Comparison of ENCODE assay signal across 8 cellular contexts in the genomic region with DNA sequence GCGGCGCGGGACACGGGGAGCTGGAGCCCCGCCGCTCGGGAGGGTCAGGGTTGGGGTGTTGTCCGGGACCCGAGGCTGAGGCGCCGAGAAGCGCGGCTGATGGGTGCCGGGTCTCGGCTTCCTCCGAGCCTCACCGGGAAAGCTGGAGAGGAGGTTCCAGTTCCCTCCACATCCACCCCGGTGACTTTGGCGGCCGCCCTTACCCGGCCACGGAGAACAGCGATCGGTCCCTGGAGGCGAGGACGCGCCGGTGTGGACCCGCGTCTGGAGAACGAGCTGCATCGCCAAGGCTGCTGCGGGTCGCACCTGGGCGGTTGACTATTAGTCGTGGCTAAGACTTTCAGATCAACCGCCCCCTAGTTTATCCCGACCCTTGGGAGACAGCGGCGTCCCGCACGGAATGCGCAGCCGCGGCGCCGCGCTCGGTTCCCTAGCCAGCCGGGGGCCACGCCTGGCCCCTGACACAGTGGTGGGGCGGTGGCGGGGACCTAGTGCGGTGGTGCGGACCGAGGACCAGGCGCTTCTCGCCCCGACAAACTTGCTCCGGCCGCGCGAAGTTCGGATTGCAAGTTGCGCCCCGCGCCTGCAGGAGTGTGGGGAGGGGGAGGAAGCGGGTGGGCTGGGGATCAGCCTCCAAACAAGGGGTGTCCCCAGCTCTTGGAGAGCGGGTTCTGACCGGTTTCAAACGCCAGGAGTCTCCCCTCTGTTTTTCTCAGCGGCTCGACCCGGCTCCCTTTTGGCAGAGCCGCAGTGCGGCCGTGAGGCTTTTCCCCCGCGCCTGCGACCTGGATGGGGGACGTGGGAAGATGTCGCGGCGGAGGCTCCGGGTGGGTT. TPM values are rescaled to one million over a fixed set of nuclear protein-coding genes. Genes with fewer than 3 reads are reported as not detected.
DNase-seq lines count a peak whose midpoint lies in the region; ATAC-seq, FAIRE-seq and TF ChIP-seq lines count a peak whose summit lies in the region.

No MANE protein-coding gene starts in this region.

- 0 out of 2 replicates have a peak, but pooled peaks cover 3% of the 10 kb centered on the region for H4K20me1 ChIP-seq in GM12878 (ENCODE audit: control insufficient read depth, insufficient read depth)

- no peak overlapping the region for H3K27ac ChIP-seq in GM12878 (ENCODE audit: control insufficient read depth, insufficient read depth)

- no peak for TF ChIP-seq RAD21 in GM12878 (IDR thresholded peaks at IDR 0.05; ENCODE audit: insufficient read depth, low read depth, low read length)

- H3K27me3 ChIP-seq in GM12878 (replicated peaks in 1 of 2; ENCODE audit: control insufficient read depth in 2 of 2, insufficient read depth in 2 of 2, low read length in 1 of 2) (peaks cover 11 to 20% of the 10 kb centered on the region in 2 experiments), iPS-15b (ENCODE audit: control insufficient read depth, insufficient read depth, low read length) (peaks cover 10% of the 10 kb centered on the region)

- no peaks in the 10 kb centered on the region for H3K36me3 ChIP-seq in GM12878 (ENCODE audit: control insufficient read depth in 2 of 2, insufficient read depth in 2 of 2, low read length in 1 of 2)
- H3K36me3 ChIP-seq in iPS-15b (ENCODE audit: control insufficient read depth, insufficient read depth, low read length) = no peaks in the 10 kb centered on the region

- 1% methylated on average over 54 of the region's 85 CpGs for WGBS in GM12878 (ENCODE audit: insufficient coverage, insufficient replicate concordance, low lambda C conversion rate, missing lambda C conversion rate)

- no peaks in the 10 kb centered on the region for H3K79me2 ChIP-seq in GM12878 (ENCODE audit: control insufficient read depth, insufficient read depth, low read length)

- no peak for TF ChIP-seq EP300 in GM12878 (IDR thresholded peaks at IDR 0.05; ENCODE audit: borderline replicate concordance in 1 of 2, control insufficient read depth in 1 of 2, low read depth in 2 of 2, low read length in 2 of 2)

- TF ChIP-seq POLR2A in NB4 (IDR thresholded peaks at IDR 0.05; ENCODE audit: extremely low read depth, insufficient read length) (no peak), GM12878 (IDR thresholded peaks at IDR 0.05; ENCODE audit: low read depth, low read length) (no peak)

- SMC1A ChIA-PET in GM12878 (lab: Charles Lee; ENCODE audit: uncharacterized antibody, unreplicated experiment) = no interaction called here

- H3K4me2 ChIP-seq in GM12878 (ENCODE audit: control insufficient read depth, insufficient read depth) = peak overlapping the region; percentile 94

- H3K9me3 ChIP-seq in GM12878 (replicated peaks; ENCODE audit: control insufficient read depth, insufficient read depth, low read length) (no peaks in the 10 kb centered on the region; the same call in 2 of the 3 replicates), iPS-15b (ENCODE audit: control insufficient read depth, insufficient read depth, low read length) (no peaks in the 10 kb centered on the region)

- no peak overlapping the region; the same call in 1 of the 2 replicates for H2AFZ ChIP-seq in GM12878 (ENCODE audit: control insufficient read depth, low read depth, low read length)

- intact Hi-C loops in GM12878 (cut with micrococcal nuclease; ENCODE audit: unreplicated experiment) = no loop called here

- H3K9ac ChIP-seq in GM12878 (ENCODE audit: control insufficient read depth, insufficient read depth, low read length) (no peak overlapping the region; the same call in 1 of the 2 replicates), iPS-15b (ENCODE audit: low read depth, low read length) (peak overlapping the region; percentile 56)

- no peak for TF ChIP-seq CTCF in NB4 (IDR thresholded peaks at IDR 0.05; ENCODE audit: low read depth, low read length)
- no peak for TF ChIP-seq CTCF in GM12878 (IDR thresholded peaks at IDR 0.05 in 2 of 3, conservative IDR thresholded peaks at IDR 0.05 in 1 of 3; ENCODE audit: control insufficient read depth in 2 of 3, extremely low read depth in 1 of 3, insufficient read depth in 1 of 3, low read depth in 3 of 3, low read length in 3 of 3)

- no peak for FAIRE-seq in GM12878 (lab: Jason Lieb, UNC)

- no peak overlapping the region for H3K4me3 ChIP-seq in NB4 (ENCODE audit: low read depth, low read length)
- peak overlapping the region; percentile 74 for H3K4me3 ChIP-seq in GM12878
- H3K4me3 ChIP-seq in iPS-15b (ENCODE audit: low read depth, low read length) = peak overlapping the region; percentile 83
- H3K4me3 ChIP-seq in skeletal muscle cell (ENCODE audit: low read depth, low read length) = peak overlapping the region; percentile 58

- CTCF ChIA-PET in GM12878 (lab: Yijun Ruan, JAX) = no interaction called here

- RAD21 ChIA-PET in GM12878 (lab: Charles Lee; ENCODE audit: unreplicated experiment) = no interaction called here

- ATAC-seq in GM12878 (peak; percentile 60), GM21825 (IDR thresholded peaks at IDR 0.05; ENCODE audit: unreplicated experiment) (no peak)

- POLR2A ChIA-PET in GM12878 (lab: Charles Lee) = no interaction called here

- in situ Hi-C loops in GM12878 (cut with MboI) = no loop called here

- no TSS peak for BruUV-seq in GM12878 (replicated peaks; lab: Mats Ljungman, UMichigan)

- peaks cover 10% of the 10 kb centered on the region for H3K4me1 ChIP-seq in GM12878 (ENCODE audit: control insufficient read depth, insufficient read depth, low read length)
- peaks cover 5% of the 10 kb centered on the region for H3K4me1 ChIP-seq in iPS-15b (ENCODE audit: control insufficient read depth, insufficient read depth, low read length)

- peak; percentile 69 for DNase-seq in activated CD8-positive, alpha-beta memory T cell treated with anti-CD3 and anti-CD28 coated beads for 24 hours
- DNase-seq in activated CD8-positive, alpha-beta memory T cell treated with anti-CD3 and anti-CD28 coated beads, Interleukin-2, amount 50 U/mL, for 4 hours = no peak
- peak; percentile 14 for DNase-seq in NB4 (ENCODE audit: low read depth)
- DNase-seq in GM12878 (ENCODE audit: low read depth, low spot score) = no peak
- no peak for DNase-seq in skeletal muscle cell (ENCODE audit: low read depth)
- DNase-seq in amniotic stem cell (lab: John Stamatoyannopoulos, UW) = no peak

TF ChIP-seq in GM12878, 131 proteins besides CTCF, POLR2A, EP300 and RAD21 (continues in another document):
- TF ChIP-seq ZNF24 (IDR thresholded peaks at IDR 0.05) = no peak
- TF ChIP-seq STAT3 (IDR thresholded peaks at IDR 0.05; ENCODE audit: low read depth, low read length) = no peak
- no peak for TF ChIP-seq PRDM15 (CRISPR knock-in tag; IDR thresholded peaks at IDR 0.05)

RNA-seq across cellular contexts. Expression of gene FHDC1, which starts 0.5 kb away (rescaled TPM):
- 0.48 and 0.49 TPM in 2 replicates for total RNA-seq in GM12878 (2013; cell fraction: nucleolus; rRNA removed)
- total RNA-seq in GM12878 (2014; rRNA removed) (under 0.01 and 0.06 TPM in 2 replicates), GM12878 (2014; rRNA removed; fragmentation: Illumina TruSeq; extraction: Trizol) (0.04 and 0.05 TPM in 2 replicates), GM12878 (2021) (0.05 and 0.08 TPM in 2 replicates)
- not detected for polyA plus RNA-seq in GM12878 (2011; ENCODE audit: low read depth)
- polyA plus RNA-seq in GM12878 (2011; rRNA removed) (0.12 and 0.13 TPM in 2 replicates), GM12878 (2014; fragmentation: Illumina TruSeq; extraction: Trizol) (0.04 and 0.06 TPM in 2 replicates), GM12878 (2014; fragmentation: Nextera tagmentation; extraction: Ambion mirVana) (under 1 TPM in 1 of 2 experiments, not detected in 1; 0.04 TPM), GM12878 (2014; rRNA removed) (0.06 and 0.10 TPM in 2 replicates), GM12878 (2016; fragmentation: Nextera tagmentation; extraction: Ambion mirVana) (not detected)
- polyA plus RNA-seq in GM12878 (2011; cell fraction: cytosol; rRNA removed) = 0.12 and 0.16 TPM in 2 replicates
- polyA plus RNA-seq in GM12878 (2011; cell fraction: nucleus; rRNA removed) = 0.52 and 0.57 TPM in 2 replicates
- 0.03 and 0.05 TPM in 2 replicates for polyA plus RNA-seq in GM12878 (2012)
- 0.05 and 0.07 TPM in 2 replicates for polyA minus RNA-seq in GM12878 (2011; rRNA and poly(A)+ RNA removed)
- polyA minus RNA-seq in GM12878 (2011; cell fraction: cytosol; rRNA and poly(A)+ RNA removed) = not detected in 2 replicates
- 0.12 and 0.19 TPM in 2 replicates for polyA minus RNA-seq in GM12878 (2011; cell fraction: nucleus; rRNA and poly(A)+ RNA removed)

Comparison
In these comparisons a context has a peak if more than half of its experiments do, and no peak if none do; other contexts are left out.
1. DNase-seq: peak in activated CD8-positive, alpha-beta memory T cell treated with anti-CD3 and anti-CD28 coated beads for 24 hours (single experiment) and NB4 (single experiment); none in activated CD8-positive, alpha-beta memory T cell treated with anti-CD3 and anti-CD28 coated beads, Interleukin-2, amount 50 U/mL, for 4 hours (single experiment), GM12878 (single experiment), skeletal muscle cell (single experiment) and amniotic stem cell (single experiment).